Comparison of ENCODE assay signal across 12 cellular contexts in genomic region chr4:190179030-190179739, GRCh38. TPM values are rescaled to one million over a fixed set of nuclear protein-coding genes. Genes with fewer than 3 reads are reported as not detected.
DNase-seq lines count a peak whose midpoint lies in the region; ATAC-seq, FAIRE-seq and TF ChIP-seq lines count a peak whose summit lies in the region.
"Not testable (repeated sequence)": the region's sequence is repeated elsewhere in the genome, so short reads cannot be mapped to it uniquely, and the experiment has no call there.
"Had no signal": no experiment of that assay in that cellular context is flagged by ENCODE, and none has a peak within 500 bp of the region (broad histone marks: within the 10 kb centered on the region; RNA-seq: fewer than 3 reads in every experiment).

No MANE protein-coding gene starts in this region.

- H3K4me1 Mint-ChIP-seq in activated CD8-positive, alpha-beta T cell treated with anti-CD3 and anti-CD28 coated beads for 36 hours (ENCODE audit: low read depth); natural killer cell treated with Interleukin-12 subunit alpha and Interleukin-12 subunit beta and Interleukin-15 and Interleukin-18, amount 100 ng/mL, for 72 hours (ENCODE audit: low read depth in 2 of 2): not testable (repeated sequence)

- CTCF ChIA-PET in A549 (lab: Yijun Ruan, JAX); activated CD8-positive, alpha-beta T cell treated with anti-CD3 and anti-CD28 coated beads for 36 hours (lab: Charles Lee): not testable (repeated sequence)

- 5% methylated on average over 1 of the region's 2 CpGs for WGBS in A549 (ENCODE audit: missing lambda C conversion rate)

- H3K4me3 ChIP-seq in A549: not testable (repeated sequence)

- not testable (repeated sequence) for H3K4me3 Mint-ChIP-seq in activated CD8-positive, alpha-beta T cell treated with anti-CD3 and anti-CD28 coated beads for 36 hours; natural killer cell treated with Interleukin-12 subunit alpha and Interleukin-12 subunit beta and Interleukin-15 and Interleukin-18, amount 100 ng/mL, for 72 hours

- not testable (repeated sequence) for H3K4me2 ChIP-seq in A549

- TF ChIP-seq RAD21 in A549 (conservative IDR thresholded peaks at IDR 0.05 in 1 of 2, IDR thresholded peaks at IDR 0.05 in 1 of 2): not testable (repeated sequence)

- not testable (repeated sequence) for H3K9me3 ChIP-seq in A549

- H3K4me1 ChIP-seq in A549: not testable (repeated sequence)

- TF ChIP-seq CTCF in A549 (IDR thresholded peaks at IDR 0.05); activated CD8-positive, alpha-beta T cell treated with anti-CD3 and anti-CD28 coated beads for 36 hours (IDR thresholded peaks at IDR 0.05): not testable (repeated sequence)

- POLR2A ChIA-PET in A549 (lab: Yijun Ruan, JAX); activated CD8-positive, alpha-beta T cell treated with anti-CD3 and anti-CD28 coated beads for 36 hours (lab: Charles Lee): not testable (repeated sequence)

- not testable (repeated sequence) for H3K9me3 Mint-ChIP-seq in activated CD8-positive, alpha-beta T cell treated with anti-CD3 and anti-CD28 coated beads for 36 hours; natural killer cell treated with Interleukin-12 subunit alpha and Interleukin-12 subunit beta and Interleukin-15 and Interleukin-18, amount 100 ng/mL, for 72 hours

- not testable (repeated sequence) for DNase-seq in A549 (ENCODE audit: low read depth in 1 of 2, low spot score in 1 of 2); activated CD8-positive, alpha-beta T cell treated with anti-CD3 and anti-CD28 coated beads for 36 hours; Right ventricle myocardium inferior (ENCODE audit: missing footprints)
- DNase-seq in natural killer cell treated with Interleukin-12 subunit alpha and Interleukin-12 subunit beta and Interleukin-15 and Interleukin-18, amount 100 ng/mL, for 72 hours (ENCODE audit: low spot score): peak; percentile 60

- H3K27ac ChIP-seq in A549: not testable (repeated sequence)

- not testable (repeated sequence) for H3K27me3 Mint-ChIP-seq in activated CD8-positive, alpha-beta T cell treated with anti-CD3 and anti-CD28 coated beads for 36 hours
- H3K27me3 Mint-ChIP-seq in natural killer cell treated with Interleukin-12 subunit alpha and Interleukin-12 subunit beta and Interleukin-15 and Interleukin-18, amount 100 ng/mL, for 72 hours: peaks cover 2 to 15% of the 10 kb centered on the region in 2 donors

- ATAC-seq in A549 (peak; percentile 78 to 81; a peak in 4 of 6 replicates), GM19025 (IDR thresholded peaks at IDR 0.05; ENCODE audit: low read depth, unreplicated experiment) (peak; percentile 43), GM21619 (IDR thresholded peaks at IDR 0.05; ENCODE audit: unreplicated experiment) (peak; percentile 49), HG02970 (IDR thresholded peaks at IDR 0.05; ENCODE audit: low FRiP score, unreplicated experiment) (peak; percentile 70), HG03439 (IDR thresholded peaks at IDR 0.05; ENCODE audit: unreplicated experiment) (peak; percentile 73), Right ventricle myocardium inferior (peak; percentile 79)
- peak; percentile 42 for ATAC-seq in activated CD8-positive, alpha-beta T cell treated with anti-CD3 and anti-CD28 coated beads for 36 hours
- ATAC-seq in natural killer cell treated with Interleukin-12 subunit alpha and Interleukin-12 subunit beta and Interleukin-15 and Interleukin-18, amount 100 ng/mL, for 72 hours: peak; percentile 75 to 81

- not testable (repeated sequence) for TF ChIP-seq EP300 in A549 (IDR thresholded peaks at IDR 0.05)

- TF ChIP-seq POLR2A in A549 (IDR thresholded peaks at IDR 0.05; ENCODE audit: low read length): not testable (repeated sequence)

- not testable (repeated sequence) for H3K27ac Mint-ChIP-seq in activated CD8-positive, alpha-beta T cell treated with anti-CD3 and anti-CD28 coated beads for 36 hours; natural killer cell treated with Interleukin-12 subunit alpha and Interleukin-12 subunit beta and Interleukin-15 and Interleukin-18, amount 100 ng/mL, for 72 hours

- not testable (repeated sequence) for H3K36me3 Mint-ChIP-seq in activated CD8-positive, alpha-beta T cell treated with anti-CD3 and anti-CD28 coated beads for 36 hours (ENCODE audit: low read depth)
- peaks cover 17% of the 10 kb centered on the region for H3K36me3 Mint-ChIP-seq in natural killer cell treated with Interleukin-12 subunit alpha and Interleukin-12 subunit beta and Interleukin-15 and Interleukin-18, amount 100 ng/mL, for 72 hours

- FAIRE-seq in A549 (lab: Jason Lieb, UNC): not testable (repeated sequence)

- intact Hi-C loops in activated CD8-positive, alpha-beta T cell treated with anti-CD3 and anti-CD28 coated beads for 36 hours (cut with micrococcal nuclease); Right ventricle myocardium inferior (cut with DNase I): not testable (repeated sequence)

RNA-seq across cellular contexts. Expression of gene DUX4, which starts 5.6 kb away (rescaled TPM):
- polyA plus RNA-seq in A549 (2011; rRNA removed): not detected in 2 replicates
- polyA plus RNA-seq in A549 (2012; cell fraction: cytosol; rRNA removed): not detected in 2 replicates
- polyA plus RNA-seq in A549 (2012; cell fraction: nucleus; rRNA removed): not detected in 2 replicates
- polyA plus RNA-seq in A549 (2017; fragmentation: RNase III; extraction: RNeasy Plus Mini Kit Qiagen cat#74134 plus additional on column Dnase treatment): not detected in 3 replicates
- not detected in 2 replicates for polyA minus RNA-seq in A549 (2011; rRNA and poly(A)+ RNA removed)
- not detected for total RNA-seq in activated CD8-positive, alpha-beta T cell treated with anti-CD3 and anti-CD28 coated beads for 36 hours
- total RNA-seq in Right ventricle myocardium inferior: not detected
- total RNA-seq in natural killer cell treated with Interleukin-12 subunit alpha and Interleukin-12 subunit beta and Interleukin-15 and Interleukin-18, amount 100 ng/mL, for 72 hours: not detected
- total RNA-seq: bronchial epithelial cell, fibroblast of lung, M059J, pulmonary artery endothelial cell had no signal
- polyA plus RNA-seq: fibroblast of lung had no signal
